Comparison of ENCODE assay signal across 10 cellular contexts in the genomic region with DNA sequence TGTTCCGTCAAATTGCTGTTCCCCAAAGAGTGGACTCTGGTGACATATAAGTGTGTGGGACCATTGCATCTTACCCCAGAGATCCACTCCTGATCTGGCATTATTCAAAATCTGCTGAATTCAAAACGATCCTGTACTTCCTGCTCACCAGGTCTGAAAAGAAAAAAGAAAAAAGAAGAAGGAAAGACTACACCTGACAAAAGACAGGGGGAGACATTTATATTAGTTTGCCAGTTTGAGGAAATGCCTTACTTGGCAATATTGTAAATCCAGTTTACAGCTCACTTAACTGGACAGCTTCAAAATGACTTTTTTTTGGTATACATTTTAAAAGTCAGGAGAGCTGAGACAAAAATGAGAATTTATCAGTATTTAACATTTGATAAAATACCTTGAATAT. TPM values are rescaled to one million over a fixed set of nuclear protein-coding genes. Genes with fewer than 3 reads are reported as not detected.
DNase-seq lines count a peak whose midpoint lies in the region; ATAC-seq and TF ChIP-seq lines count a peak whose summit lies in the region.
"Had no signal": no experiment of that assay in that cellular context is flagged by ENCODE, and none has a peak within 500 bp of the region (broad histone marks: within the 10 kb centered on the region; RNA-seq: fewer than 3 reads in every experiment).

No MANE protein-coding gene starts in this region.

- RAD21 ChIA-PET in HCT116 (lab: Charles Lee; ENCODE audit: low non-redundant PET in 1 of 2, low total read pairs in 2 of 2, uncharacterized antibody in 2 of 2, unreplicated experiment in 2 of 2) = interaction anchor here in 1 of 2 experiments (0.7 kb wide), 1 partner anchor 15 kb away, joined by 3 read pairs; the partner anchor contains the start of gene GRHPR

- CTCF ChIA-PET in HCT116 (lab: Charles Lee) = interaction anchor here (0.7 to 1.6 kb wide), 4 partner anchors 8 to 18 kb away, joined by 3 to 7 read pairs (median 4); partner anchors contain the start of gene GRHPR

- no peaks in the 10 kb centered on the region for H3K79me2 ChIP-seq in HCT116 (ENCODE audit: insufficient read depth, low read length)

- H3K27me3 Mint-ChIP-seq in T-helper 17 cell (no peaks in the 10 kb centered on the region), memory B cell (no peaks in the 10 kb centered on the region)
- H3K27me3 Mint-ChIP-seq in activated T-cell treated with anti-CD3 and anti-CD28 coated beads, Interleukin-2, amount 50 U/mL, for 4 hours (ENCODE audit: low read depth) = no peaks in the 10 kb centered on the region
- H3K27me3 Mint-ChIP-seq: naive thymus-derived CD8-positive, alpha-beta T cell had no signal

- peak; percentile 43 for DNase-seq in DMS53 (lab: John Stamatoyannopoulos, UW)
- DNase-seq in HCT116 (ENCODE audit: low read depth, low spot score) = no peak
- DNase-seq in T-helper 17 cell = no peak
- DNase-seq in memory B cell (ENCODE audit: low spot score in 2 of 2) = no peak
- DNase-seq in activated T-cell treated with anti-CD3 and anti-CD28 coated beads, Interleukin-2, amount 50 U/mL, for 4 hours = no peak
- DNase-seq in testis = no peak
- no peak for DNase-seq in cardiac septum (ENCODE audit: low spot score)
- DNase-seq: hippocampal formation had no signal

- H3K9me3 ChIP-seq in HCT116 (ENCODE audit: control insufficient read depth in 1 of 2, insufficient read depth in 1 of 2, low read depth in 1 of 2, low read length in 2 of 2) = no peaks in the 10 kb centered on the region
- H3K9me3 ChIP-seq in T-helper 17 cell (ENCODE audit: control insufficient read depth, low read length, poor library complexity, severe bottlenecking) = no peaks in the 10 kb centered on the region
- H3K9me3 ChIP-seq in testis = no peaks in the 10 kb centered on the region

- H4K20me1 ChIP-seq in HCT116 (ENCODE audit: insufficient read depth) = no peaks in the 10 kb centered on the region

- no TSS peak for BruUV-seq in HCT116 (replicated peaks; lab: Mats Ljungman, UMichigan)

- peak; percentile 26; the same call in 1 of the 2 replicates for TF ChIP-seq RAD21 in HCT116 (IDR thresholded peaks at IDR 0.05; ENCODE audit: low read depth)

- H3K9me2 ChIP-seq in HCT116 (ENCODE audit: insufficient read depth) = no peaks in the 10 kb centered on the region

- H3K9me3 Mint-ChIP-seq in memory B cell = peaks cover 3% of the 10 kb centered on the region
- H3K9me3 Mint-ChIP-seq in activated T-cell treated with anti-CD3 and anti-CD28 coated beads, Interleukin-2, amount 50 U/mL, for 4 hours = no peaks in the 10 kb centered on the region
- H3K9me3 Mint-ChIP-seq: naive thymus-derived CD8-positive, alpha-beta T cell had no signal

- POLR2A ChIA-PET in HCT116 (lab: Charles Lee) = interaction anchor here (0.6 to 0.9 kb wide), 2 partner anchors 8 to 34 kb away, joined by 3 read pairs; no protein-coding TSS in a partner anchor

- no peaks in the 10 kb centered on the region for H3K36me3 ChIP-seq in HCT116 (ENCODE audit: control insufficient read depth in 1 of 2, insufficient read depth in 2 of 2, low read length in 2 of 2)
- H3K36me3 ChIP-seq in testis (ENCODE audit: low read depth, missing control alignments) = no peaks in the 10 kb centered on the region

- H3K4me3 Mint-ChIP-seq in T-helper 17 cell (no peak overlapping the region), memory B cell (peak overlapping the region; percentile 12)
- H3K4me3 Mint-ChIP-seq in activated T-cell treated with anti-CD3 and anti-CD28 coated beads, Interleukin-2, amount 50 U/mL, for 4 hours = no peak overlapping the region
- H3K4me3 Mint-ChIP-seq: naive thymus-derived CD8-positive, alpha-beta T cell had no signal

- TF ChIP-seq POLR2A in HCT116 (IDR thresholded peaks at IDR 0.05; ENCODE audit: borderline replicate concordance, extremely low read depth, insufficient read depth, insufficient read length) (no peak), testis (IDR thresholded peaks at IDR 0.05) (no peak)

- H3K36me3 Mint-ChIP-seq in T-helper 17 cell (ENCODE audit: low read depth) (peaks cover 2% of the 10 kb centered on the region), memory B cell (no peaks in the 10 kb centered on the region)
- H3K36me3 Mint-ChIP-seq in activated T-cell treated with anti-CD3 and anti-CD28 coated beads, Interleukin-2, amount 50 U/mL, for 4 hours (ENCODE audit: insufficient read depth) = no peaks in the 10 kb centered on the region
- H3K36me3 Mint-ChIP-seq: naive thymus-derived CD8-positive, alpha-beta T cell had no signal

- H3K4me2 ChIP-seq in HCT116 (ENCODE audit: low read length) = no peak overlapping the region

- H3K4me1 ChIP-seq in HCT116 (ENCODE audit: control insufficient read depth in 1 of 2, insufficient read depth in 2 of 2, low read length in 2 of 2) (peaks cover 7 to 33% of the 10 kb centered on the region in 2 experiments), testis (peaks cover 15% of the 10 kb centered on the region)

- H3K4me1 Mint-ChIP-seq in T-helper 17 cell = peaks cover 24% of the 10 kb centered on the region
- H3K4me1 Mint-ChIP-seq in memory B cell = peaks cover 43% of the 10 kb centered on the region
- H3K4me1 Mint-ChIP-seq in activated T-cell treated with anti-CD3 and anti-CD28 coated beads, Interleukin-2, amount 50 U/mL, for 4 hours (ENCODE audit: low read depth) = peaks cover 39% of the 10 kb centered on the region

- no peak overlapping the region for H3K9ac ChIP-seq in HCT116 (ENCODE audit: low read length)

- no peak overlapping the region for H3K27ac ChIP-seq in HCT116 (ENCODE audit: low read depth, low read length)
- H3K27ac ChIP-seq in testis = no peak overlapping the region

- 71 to 72% methylated on average over 2 of the region's 2 CpGs for WGBS in testis, 2 donors

- H3K27me3 ChIP-seq in HCT116 (ENCODE audit: insufficient read depth, low read length) = no peaks in the 10 kb centered on the region
- no peaks in the 10 kb centered on the region for H3K27me3 ChIP-seq in testis

- no peak for ATAC-seq in HCT116
- ATAC-seq in T-helper 17 cell = no peak
- no peak for ATAC-seq in memory B cell (ENCODE audit: low read depth)
- no peak for ATAC-seq in activated T-cell treated with anti-CD3 and anti-CD28 coated beads, Interleukin-2, amount 50 U/mL, for 4 hours
- ATAC-seq in HG02973 (IDR thresholded peaks at IDR 0.05; ENCODE audit: unreplicated experiment) = no peak

- H3K4me3 ChIP-seq in HCT116 (replicated peaks in 1 of 2; ENCODE audit: low read depth in 1 of 2, low read length in 2 of 2) = no peak overlapping the region
- no peak overlapping the region for H3K4me3 ChIP-seq in testis

- peak in 2 of 3 experiments; percentile 36 to 58; a peak in 3 of 6 replicates for TF ChIP-seq CTCF in HCT116 (IDR thresholded peaks at IDR 0.05 in 2 of 3, conservative IDR thresholded peaks at IDR 0.05 in 1 of 3; ENCODE audit: borderline replicate concordance in 1 of 3, insufficient read depth in 1 of 3, low read depth in 2 of 3, low read length in 2 of 3)
- peak in 1 of 3 experiments; percentile 10 for TF ChIP-seq CTCF in testis (IDR thresholded peaks at IDR 0.05)

- H3K27ac Mint-ChIP-seq in T-helper 17 cell (peak overlapping the region; percentile 62), memory B cell (peak overlapping the region; percentile 48)
- H3K27ac Mint-ChIP-seq: naive thymus-derived CD8-positive, alpha-beta T cell had no signal

- intact Hi-C loops in HCT116 (cut with micrococcal nuclease) = no loop called here
- intact Hi-C loops in testis (cut with DNase I; ENCODE audit: low total_unique reads) = no loop called here
- intact Hi-C loops in cardiac septum (cut with DNase I) = no loop called here

- H2AFZ ChIP-seq in HCT116 (ENCODE audit: low read depth, low read length, poor library complexity, severe bottlenecking) = no peak overlapping the region

TF ChIP-seq in HCT116, 20 proteins besides CTCF, POLR2A, EP300 and RAD21:
- TF ChIP-seq SRF (IDR thresholded peaks at IDR 0.05; ENCODE audit: low read depth) (peak; percentile 73; the same call in 1 of the 2 replicates), ATF3 (IDR thresholded peaks at IDR 0.05) (no peak)

RNA-seq across cellular contexts. Expression of gene GRHPR, which starts 15.0 kb away (rescaled TPM):
- total RNA-seq in HCT116 (2021; ENCODE audit: unreplicated experiment) (106 TPM), T-helper 17 cell (10 to 100 TPM; 28.9 to 29.5 TPM), testis (100 to 1,000 TPM; 195 to 262 TPM), cardiac septum (102 TPM)
- 136 and 147 TPM in 2 replicates for polyA plus RNA-seq in HCT116 (2012)
- total RNA-seq in activated T-cell treated with anti-CD3 and anti-CD28 coated beads, Interleukin-2, amount 50 U/mL, for 4 hours = 10 to 100 TPM; 52.8 to 79.1 (median 64.4) TPM
- 130 TPM for polyA plus RNA-seq in testis (ENCODE audit: insufficient read depth, low read depth, low replicate concordance)

RNA-seq across cellular contexts. Expression of gene ZBTB5, which starts 57.8 kb away (rescaled TPM):
- 22.3 TPM for total RNA-seq in HCT116 (2021; ENCODE audit: unreplicated experiment)
- 13.1 and 15.3 TPM in 2 replicates for polyA plus RNA-seq in HCT116 (2012)
- 10 to 100 TPM; 13.9 to 16.5 TPM for total RNA-seq in T-helper 17 cell
- total RNA-seq in activated T-cell treated with anti-CD3 and anti-CD28 coated beads, Interleukin-2, amount 50 U/mL, for 4 hours = 1 to 10 TPM; 3.9 to 5.2 (median 5.2) TPM
- 10 to 100 TPM; 28.4 to 33.8 TPM for total RNA-seq in testis
- polyA plus RNA-seq in testis (ENCODE audit: insufficient read depth, low read depth, low replicate concordance) = 20.4 TPM
- 7.2 TPM for total RNA-seq in cardiac septum
